ENCODE assay signal across 29 cellular contexts in the genomic region with DNA sequence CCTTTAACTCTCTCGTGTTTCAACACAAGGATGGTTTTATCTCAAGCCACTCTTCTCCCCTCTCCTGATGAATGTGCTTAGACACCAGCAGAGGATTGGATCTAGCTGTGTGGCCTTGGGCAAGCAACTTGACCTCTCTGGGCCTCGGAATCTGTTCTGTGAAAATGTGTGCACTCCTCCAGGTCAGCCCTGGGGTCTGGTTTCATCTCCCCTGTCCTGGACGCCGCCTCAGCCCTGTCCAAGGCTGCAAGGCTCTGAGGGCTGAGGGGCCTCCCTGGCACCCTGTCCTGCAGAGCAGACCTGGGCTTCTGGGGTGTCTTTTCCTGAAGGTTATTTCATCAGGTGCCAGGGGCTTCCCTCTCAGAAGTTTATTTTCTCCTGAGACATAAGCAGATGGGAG. TPM values are rescaled to one million over a fixed set of nuclear protein-coding genes. Genes with fewer than 3 reads are reported as not detected.
DNase-seq lines count a peak whose midpoint lies in the region; ATAC-seq, FAIRE-seq and TF ChIP-seq lines count a peak whose summit lies in the region.
"Had no signal": no experiment of that assay in that cellular context is flagged by ENCODE, and none has a peak within 500 bp of the region (broad histone marks: within the 10 kb centered on the region; RNA-seq: fewer than 3 reads in every experiment).

No MANE protein-coding gene starts in this region.

- TF ChIP-seq CTCF in HepG2 (CRISPR knock-in tag; IDR thresholded peaks at IDR 0.05) (no peak), ascending aorta (IDR thresholded peaks at IDR 0.05) (no peak)

- no peaks in the 10 kb centered on the region for H4K20me1 ChIP-seq in HepG2 (ENCODE audit: insufficient read depth, low read length)
- H4K20me1 ChIP-seq: BLaER1 treated with 17β-estradiol and CSF1 and Interleukin-3, amounts not matched to agents 10 nM and 100 nM had no signal

- no peak for FAIRE-seq in HepG2 (lab: Jason Lieb, UNC)
- FAIRE-seq: A549, GM12891, GM18507, GM19239 had no signal

- H3K9ac ChIP-seq in HUES6 (ENCODE audit: low read length) (peak overlapping the region; percentile 22), HepG2 (ENCODE audit: insufficient read depth, low read depth, low read length) (no peak overlapping the region)
- H3K9ac ChIP-seq: BLaER1 treated with 17β-estradiol and CSF1 and Interleukin-3, amounts not matched to agents 10 nM and 100 nM; GM23248 had no signal

- peaks cover 0 to 11% (median 4%) of the 10 kb centered on the region in 5 donors for H3K36me3 Mint-ChIP-seq in naive thymus-derived CD4-positive, alpha-beta T cell
- no peaks in the 10 kb centered on the region for H3K36me3 Mint-ChIP-seq in stimulated activated effector memory CD8-positive, alpha-beta T cell treated with anti-CD3 and anti-CD28 coated beads, Interleukin-12 subunit alpha, Interleukin-12 subunit beta, amount 100 ng/mL, for 72 hours
- peaks cover 6% of the 10 kb centered on the region for H3K36me3 Mint-ChIP-seq in activated naive CD4-positive, alpha-beta T cell treated with anti-CD3 and anti-CD28 coated beads for 36 hours (ENCODE audit: low read depth)
- H3K36me3 Mint-ChIP-seq: CD14-positive monocyte had no signal

- H3K4me3 ChIP-seq in HUES6 (ENCODE audit: low read depth, low read length) (no peak overlapping the region), HepG2 (replicated peaks in 1 of 3; ENCODE audit: insufficient read depth in 1 of 3, low read depth in 2 of 3, low read length in 3 of 3) (no peak overlapping the region), ascending aorta (no peak overlapping the region)
- no peak overlapping the region for H3K4me3 ChIP-seq in naive thymus-derived CD4-positive, alpha-beta T cell (ENCODE audit: low read length)
- H3K4me3 ChIP-seq: A549; BLaER1 treated with 17β-estradiol and CSF1 and Interleukin-3, amounts not matched to agents 10 nM and 100 nM; GM23248 had no signal

- no peaks in the 10 kb centered on the region for H3K4me1 Mint-ChIP-seq in naive thymus-derived CD4-positive, alpha-beta T cell
- H3K4me1 Mint-ChIP-seq in stimulated activated effector memory CD8-positive, alpha-beta T cell treated with anti-CD3 and anti-CD28 coated beads, Interleukin-12 subunit alpha, Interleukin-12 subunit beta, amount 100 ng/mL, for 72 hours, result no peaks in the 10 kb centered on the region
- H3K4me1 Mint-ChIP-seq in activated naive CD4-positive, alpha-beta T cell treated with anti-CD3 and anti-CD28 coated beads for 36 hours (ENCODE audit: low read depth), result no peaks in the 10 kb centered on the region
- H3K4me1 Mint-ChIP-seq: CD8-positive, alpha-beta memory T cell; H9 had no signal

- no peaks in the 10 kb centered on the region for H3K79me2 ChIP-seq in HepG2 (ENCODE audit: insufficient read depth, low read length)

- no peaks in the 10 kb centered on the region for H3K36me3 ChIP-seq in HUES6 (ENCODE audit: control insufficient read depth, insufficient read depth, low read length)
- no peaks in the 10 kb centered on the region for H3K36me3 ChIP-seq in HepG2 (replicated peaks in 1 of 2; ENCODE audit: control insufficient read depth in 1 of 2, insufficient read depth in 2 of 2, low read length in 2 of 2)
- H3K36me3 ChIP-seq in naive thymus-derived CD4-positive, alpha-beta T cell (ENCODE audit: control insufficient read depth in 2 of 3, insufficient read depth in 3 of 3, low read length in 3 of 3), result no peaks in the 10 kb centered on the region
- H3K36me3 ChIP-seq in ascending aorta, result no peaks in the 10 kb centered on the region
- H3K36me3 ChIP-seq: BE2C had no signal

- H3K27me3 ChIP-seq in HUES6 (ENCODE audit: control insufficient read depth, insufficient read depth, low read length) (no peaks in the 10 kb centered on the region; the same call in 1 of the 2 replicates), HepG2 (ENCODE audit: control insufficient read depth in 1 of 2, insufficient read depth in 2 of 2, low read length in 2 of 2) (peaks cover 2 to 8% of the 10 kb centered on the region in 2 experiments; a peak in 2 of 5 replicates), ascending aorta (no peaks in the 10 kb centered on the region)
- no peaks in the 10 kb centered on the region for H3K27me3 ChIP-seq in naive thymus-derived CD4-positive, alpha-beta T cell (ENCODE audit: control insufficient read depth in 2 of 2, insufficient read depth in 2 of 2, low read length in 2 of 2)
- H3K27me3 ChIP-seq: BE2C; BLaER1 treated with 17β-estradiol and CSF1 and Interleukin-3, amounts not matched to agents 10 nM and 100 nM had no signal

- BruUV-seq in HepG2 (replicated peaks; lab: Mats Ljungman, UMichigan), result no TSS peak

- POLR2A ChIA-PET in HepG2 (lab: Yijun Ruan, JAX), result no interaction called here
- POLR2A ChIA-PET in naive thymus-derived CD4-positive, alpha-beta T cell (lab: Charles Lee), result no interaction called here

- TF ChIP-seq EP300 in HepG2 (IDR thresholded peaks at IDR 0.05; ENCODE audit: low read depth in 2 of 2, low read length in 2 of 2) (no peak), HepG2 (CRISPR knock-in tag; IDR thresholded peaks at IDR 0.05; ENCODE audit: borderline replicate concordance) (no peak)

- TF ChIP-seq POLR2A in HepG2 (IDR thresholded peaks at IDR 0.05; ENCODE audit: insufficient read depth in 1 of 2, low read depth in 2 of 2, low read length in 2 of 2), result no peak

- H2AFZ ChIP-seq in HepG2 (ENCODE audit: low read length), result no peak overlapping the region
- H2AFZ ChIP-seq: GM23248 had no signal

- TF ChIP-seq RAD21 in HepG2 (CRISPR knock-in tag; IDR thresholded peaks at IDR 0.05), result no peak

- ATAC-seq in HepG2 (no peak), GM18909 (IDR thresholded peaks at IDR 0.05; ENCODE audit: poor library complexity, unreplicated experiment) (no peak), left ventricle myocardium superior (no peak)
- ATAC-seq in naive thymus-derived CD4-positive, alpha-beta T cell, result peak; percentile 22
- ATAC-seq in stimulated activated effector memory CD8-positive, alpha-beta T cell treated with anti-CD3 and anti-CD28 coated beads, Interleukin-12 subunit alpha, Interleukin-12 subunit beta, amount 100 ng/mL, for 72 hours, result peak; percentile 36
- ATAC-seq: A549, HCT116 had no signal

- H3K9me3 Mint-ChIP-seq in naive thymus-derived CD4-positive, alpha-beta T cell, result peaks cover 3 to 19% (median 11%) of the 10 kb centered on the region in 11 donors
- no peaks in the 10 kb centered on the region for H3K9me3 Mint-ChIP-seq in stimulated activated effector memory CD8-positive, alpha-beta T cell treated with anti-CD3 and anti-CD28 coated beads, Interleukin-12 subunit alpha, Interleukin-12 subunit beta, amount 100 ng/mL, for 72 hours
- peaks cover 13% of the 10 kb centered on the region for H3K9me3 Mint-ChIP-seq in activated naive CD4-positive, alpha-beta T cell treated with anti-CD3 and anti-CD28 coated beads for 36 hours

- no peak overlapping the region for H3K4me2 ChIP-seq in HepG2 (ENCODE audit: low read depth, low read length)
- H3K4me2 ChIP-seq: A549; BLaER1 treated with 17β-estradiol and CSF1 and Interleukin-3, amounts not matched to agents 10 nM and 100 nM had no signal

- intact Hi-C loops in HepG2 (cut with micrococcal nuclease; ENCODE audit: unreplicated experiment), result no loop called here
- intact Hi-C loops in naive thymus-derived CD4-positive, alpha-beta T cell (cut with micrococcal nuclease), result no loop called here
- intact Hi-C loops in activated naive CD4-positive, alpha-beta T cell treated with anti-CD3 and anti-CD28 coated beads for 36 hours (cut with micrococcal nuclease), result no loop called here
- intact Hi-C loops in left ventricle myocardium superior (cut with micrococcal nuclease), result no loop called here
- intact Hi-C loops in ascending aorta (cut with DNase I), result no loop called here

- H3K4me3 Mint-ChIP-seq in naive thymus-derived CD4-positive, alpha-beta T cell, result no peak overlapping the region
- no peak overlapping the region for H3K4me3 Mint-ChIP-seq in stimulated activated effector memory CD8-positive, alpha-beta T cell treated with anti-CD3 and anti-CD28 coated beads, Interleukin-12 subunit alpha, Interleukin-12 subunit beta, amount 100 ng/mL, for 72 hours
- H3K4me3 Mint-ChIP-seq in activated naive CD4-positive, alpha-beta T cell treated with anti-CD3 and anti-CD28 coated beads for 36 hours, result no peak overlapping the region
- H3K4me3 Mint-ChIP-seq: CD14-positive monocyte; CD4-positive, alpha-beta T cell; CD8-positive, alpha-beta memory T cell; H9 had no signal

- 10% methylated on average over 2 of the region's 4 CpGs for WGBS in HepG2 (ENCODE audit: low lambda C conversion rate)

- in situ Hi-C loops in HepG2 (cut with HindIII; ENCODE audit: extremely low pct_ligation_motif_present, low pct_unique_long_range_greater_than_20kb), result no loop called here

- H3K27ac ChIP-seq in HUES6 (ENCODE audit: low read depth, low read length) (no peak overlapping the region), HepG2 (ENCODE audit: extremely low read length, insufficient read depth, low read length) (no peak overlapping the region), ascending aorta (no peak overlapping the region)
- H3K27ac ChIP-seq in naive thymus-derived CD4-positive, alpha-beta T cell (ENCODE audit: low read depth, low read length), result no peak overlapping the region
- H3K27ac ChIP-seq: A549; BLaER1 treated with 17β-estradiol and CSF1 and Interleukin-3, amounts not matched to agents 10 nM and 100 nM; GM23248 had no signal

- H3K27ac Mint-ChIP-seq in naive thymus-derived CD4-positive, alpha-beta T cell, result no peak overlapping the region
- H3K27ac Mint-ChIP-seq in stimulated activated effector memory CD8-positive, alpha-beta T cell treated with anti-CD3 and anti-CD28 coated beads, Interleukin-12 subunit alpha, Interleukin-12 subunit beta, amount 100 ng/mL, for 72 hours, result no peak overlapping the region
- no peak overlapping the region for H3K27ac Mint-ChIP-seq in activated naive CD4-positive, alpha-beta T cell treated with anti-CD3 and anti-CD28 coated beads for 36 hours
- H3K27ac Mint-ChIP-seq: CD4-positive, alpha-beta T cell; H9 had no signal

- H3K4me1 ChIP-seq in HUES6 (ENCODE audit: control insufficient read depth, insufficient read depth, low read length) (no peaks in the 10 kb centered on the region), HepG2 (ENCODE audit: insufficient read depth, low read length) (peaks cover 5% of the 10 kb centered on the region; the same call in 1 of the 2 replicates), ascending aorta (no peaks in the 10 kb centered on the region)
- no peaks in the 10 kb centered on the region for H3K4me1 ChIP-seq in naive thymus-derived CD4-positive, alpha-beta T cell (ENCODE audit: control insufficient read depth in 2 of 2, insufficient read depth in 2 of 2, low read length in 2 of 2)
- H3K4me1 ChIP-seq: A549, BE2C had no signal

- no peak for DNase-seq in HepG2 (ENCODE audit: low spot score)
- DNase-seq in naive thymus-derived CD4-positive, alpha-beta T cell, result no peak
- DNase-seq in stimulated activated effector memory CD8-positive, alpha-beta T cell treated with anti-CD3 and anti-CD28 coated beads, Interleukin-12 subunit alpha, Interleukin-12 subunit beta, amount 100 ng/mL, for 72 hours (ENCODE audit: low spot score in 2 of 2), result no peak
- DNase-seq in activated naive CD4-positive, alpha-beta T cell treated with anti-CD3 and anti-CD28 coated beads for 36 hours, result no peak
- no peak for DNase-seq in left ventricle myocardium superior
- DNase-seq in ascending aorta (ENCODE audit: low spot score in 2 of 2), result no peak
- DNase-seq: 8988T; ACHN; AML-193; BE2C; CD4-positive, alpha-beta T cell; CD8-positive, alpha-beta memory T cell; DMS 273 treated with DMSO at 0.1 percent for 48 hours; DMS79; EL; GF-D8; GM23248; H9 had no signal

- peaks cover 30% of the 10 kb centered on the region for H3K9me3 ChIP-seq in HUES6 (ENCODE audit: control insufficient read depth, insufficient read depth, low read depth, low read length)
- H3K9me3 ChIP-seq in HepG2 (ENCODE audit: low read length), result peaks cover 11% of the 10 kb centered on the region
- H3K9me3 ChIP-seq in naive thymus-derived CD4-positive, alpha-beta T cell (ENCODE audit: control insufficient read depth in 2 of 3, low read length in 3 of 3), result peaks cover 0 to 3% (median 0%) of the 10 kb centered on the region in 3 experiments
- H3K9me3 ChIP-seq in ascending aorta, result no peaks in the 10 kb centered on the region
- H3K9me3 ChIP-seq: BE2C had no signal

- peaks cover 0 to 15% (median 8%) of the 10 kb centered on the region in 5 donors for H3K27me3 Mint-ChIP-seq in naive thymus-derived CD4-positive, alpha-beta T cell
- H3K27me3 Mint-ChIP-seq in activated naive CD4-positive, alpha-beta T cell treated with anti-CD3 and anti-CD28 coated beads for 36 hours (ENCODE audit: low read depth), result no peaks in the 10 kb centered on the region

- CTCF ChIA-PET in HepG2 (lab: Yijun Ruan, JAX; ENCODE audit: low intra/inter-chr PET ratio, low total read pairs), result no interaction called here
- CTCF ChIA-PET in naive thymus-derived CD4-positive, alpha-beta T cell (lab: Charles Lee), result no interaction called here
- CTCF ChIA-PET in activated naive CD4-positive, alpha-beta T cell treated with anti-CD3 and anti-CD28 coated beads for 36 hours (lab: Charles Lee), result interaction anchor here (1.8 kb wide), 1 partner anchor 11 kb away, joined by 5 read pairs; no protein-coding TSS in a partner anchor

RNA-seq across cellular contexts. Expression of gene CNDP1, which starts 28.5 kb away (rescaled TPM):
- not detected in 2 replicates for total RNA-seq in HepG2 (2016; rRNA removed; fragmentation: Illumina TruSeq; extraction: Trizol)
- total RNA-seq in HepG2 (2016; cell fraction: cytosol; rRNA removed; fragmentation: Illumina TruSeq; extraction: Trizol; ENCODE audit: low read depth), result not detected in 2 replicates
- 0.06 TPM in 1 of 2 replicates, not detected in the other for total RNA-seq in HepG2 (2016; cell fraction: insoluble cytoplasmic fraction; rRNA removed; fragmentation: Illumina TruSeq; extraction: Trizol)
- not detected in 2 replicates for total RNA-seq in HepG2 (2016; cell fraction: membrane; rRNA removed; fragmentation: Illumina TruSeq; extraction: Trizol)
- total RNA-seq in HepG2 (2016; cell fraction: nucleus; rRNA removed; fragmentation: Illumina TruSeq; extraction: Trizol), result not detected in 2 replicates
- polyA plus RNA-seq in HepG2 (2011; rRNA removed), result 0.01 and 0.13 TPM in 2 replicates
- 0.03 TPM in 1 of 2 replicates, not detected in the other for polyA plus RNA-seq in HepG2 (2011; cell fraction: cytosol; rRNA removed)
- 0.08 and 0.45 TPM in 2 replicates for polyA plus RNA-seq in HepG2 (2011; cell fraction: nucleus; rRNA removed)
- polyA plus RNA-seq in HepG2 (2012), result 0.07 TPM in 1 of 2 replicates, not detected in the other
- not detected in 2 replicates for polyA plus RNA-seq in HepG2 (2016; cell fraction: cytosol; fragmentation: Illumina TruSeq; extraction: Trizol; ENCODE audit: low read depth)
- polyA plus RNA-seq in HepG2 (2016; cell fraction: insoluble cytoplasmic fraction; fragmentation: Illumina TruSeq; extraction: Trizol; ENCODE audit: low read depth), result not detected in 2 replicates
- polyA plus RNA-seq in HepG2 (2016; cell fraction: membrane; fragmentation: Illumina TruSeq; extraction: Trizol; ENCODE audit: low read depth), result not detected in 2 replicates
- polyA plus RNA-seq in HepG2 (2016; cell fraction: nucleus; fragmentation: Illumina TruSeq; extraction: Trizol; ENCODE audit: insufficient read depth, low read depth), result 0.25 TPM in 1 of 2 replicates, not detected in the other
- not detected in 2 replicates for polyA minus RNA-seq in HepG2 (2011; rRNA and poly(A)+ RNA removed; ENCODE audit: low replicate concordance)
- polyA minus RNA-seq in HepG2 (2011; cell fraction: cytosol; rRNA and poly(A)+ RNA removed), result not detected in 2 replicates
- polyA minus RNA-seq in HepG2 (2011; cell fraction: nucleus; rRNA and poly(A)+ RNA removed), result 0.13 and 0.37 TPM in 2 replicates
- under 1 TPM in 2 of 5 experiments, not detected in 3; 0.19 to 0.34 TPM for total RNA-seq in naive thymus-derived CD4-positive, alpha-beta T cell
- under 1 TPM in 1 of 2 donors, not detected in 1; 0.12 TPM for polyA plus RNA-seq in naive thymus-derived CD4-positive, alpha-beta T cell
- not detected for total RNA-seq in activated naive CD4-positive, alpha-beta T cell treated with anti-CD3 and anti-CD28 coated beads for 36 hours
- not detected for total RNA-seq in left ventricle myocardium superior
- not detected for total RNA-seq in ascending aorta
- total RNA-seq: G401, GM23248, H4, H9 had no signal
- polyA plus RNA-seq: CD14-positive monocyte; CD8-positive, alpha-beta memory T cell; GM23248 had no signal

RNA-seq across cellular contexts. Expression of gene ZNF407, which starts 34.9 kb away (rescaled TPM):
- total RNA-seq in HepG2 (2016; rRNA removed; fragmentation: Illumina TruSeq; extraction: Trizol), result 8.3 and 8.7 TPM in 2 replicates
- total RNA-seq in HepG2 (2016; cell fraction: cytosol; rRNA removed; fragmentation: Illumina TruSeq; extraction: Trizol; ENCODE audit: low read depth), result 3.8 and 5.4 TPM in 2 replicates
- 7.6 and 8.5 TPM in 2 replicates for total RNA-seq in HepG2 (2016; cell fraction: insoluble cytoplasmic fraction; rRNA removed; fragmentation: Illumina TruSeq; extraction: Trizol)
- total RNA-seq in HepG2 (2016; cell fraction: membrane; rRNA removed; fragmentation: Illumina TruSeq; extraction: Trizol), result 3.2 and 3.7 TPM in 2 replicates
- total RNA-seq in HepG2 (2016; cell fraction: nucleus; rRNA removed; fragmentation: Illumina TruSeq; extraction: Trizol), result 30.6 and 34.2 TPM in 2 replicates
- 2.2 and 2.3 TPM in 2 replicates for polyA plus RNA-seq in HepG2 (2011; rRNA removed)
- polyA plus RNA-seq in HepG2 (2011; cell fraction: cytosol; rRNA removed), result 1.9 TPM in 2 replicates
- 5.6 and 6.2 TPM in 2 replicates for polyA plus RNA-seq in HepG2 (2011; cell fraction: nucleus; rRNA removed)
- polyA plus RNA-seq in HepG2 (2012), result 2.2 and 3.1 TPM in 2 replicates
- polyA plus RNA-seq in HepG2 (2016; cell fraction: cytosol; fragmentation: Illumina TruSeq; extraction: Trizol; ENCODE audit: low read depth), result 0.15 and 0.18 TPM in 2 replicates
- polyA plus RNA-seq in HepG2 (2016; cell fraction: insoluble cytoplasmic fraction; fragmentation: Illumina TruSeq; extraction: Trizol; ENCODE audit: low read depth), result 2.2 and 2.5 TPM in 2 replicates
- polyA plus RNA-seq in HepG2 (2016; cell fraction: membrane; fragmentation: Illumina TruSeq; extraction: Trizol; ENCODE audit: low read depth), result 0.23 and 0.27 TPM in 2 replicates
- 5.1 and 5.5 TPM in 2 replicates for polyA plus RNA-seq in HepG2 (2016; cell fraction: nucleus; fragmentation: Illumina TruSeq; extraction: Trizol; ENCODE audit: insufficient read depth, low read depth)
- polyA minus RNA-seq in HepG2 (2011; rRNA and poly(A)+ RNA removed; ENCODE audit: low replicate concordance), result 24.1 and 31.8 TPM in 2 replicates
- polyA minus RNA-seq in HepG2 (2011; cell fraction: cytosol; rRNA and poly(A)+ RNA removed), result 5.8 and 8.0 TPM in 2 replicates
- 109 and 118 TPM in 2 replicates for polyA minus RNA-seq in HepG2 (2011; cell fraction: nucleus; rRNA and poly(A)+ RNA removed)
- 10 to 100 TPM; 23.1 to 31.3 (median 29.7) TPM for total RNA-seq in naive thymus-derived CD4-positive, alpha-beta T cell
- 1 to 10 TPM; 6.8 to 8.7 TPM for polyA plus RNA-seq in naive thymus-derived CD4-positive, alpha-beta T cell
- total RNA-seq in activated naive CD4-positive, alpha-beta T cell treated with anti-CD3 and anti-CD28 coated beads for 36 hours, result 1 to 10 TPM; 9.8 to 9.9 TPM
- 12.0 TPM for total RNA-seq in left ventricle myocardium superior
- 8.7 TPM for total RNA-seq in ascending aorta

Comparison
In these comparisons a context has a peak if more than half of its experiments do, and no peak if none do; other contexts are left out.
1. ATAC-seq: peak in naive thymus-derived CD4-positive, alpha-beta T cell (single experiment) and stimulated activated effector memory CD8-positive, alpha-beta T cell treated with anti-CD3 and anti-CD28 coated beads, Interleukin-12 subunit alpha, Interleukin-12 subunit beta, amount 100 ng/mL, for 72 hours (single experiment); none in HepG2 (single experiment), GM18909 (single experiment) and left ventricle myocardium superior (single experiment).